In the genomic region with DNA sequence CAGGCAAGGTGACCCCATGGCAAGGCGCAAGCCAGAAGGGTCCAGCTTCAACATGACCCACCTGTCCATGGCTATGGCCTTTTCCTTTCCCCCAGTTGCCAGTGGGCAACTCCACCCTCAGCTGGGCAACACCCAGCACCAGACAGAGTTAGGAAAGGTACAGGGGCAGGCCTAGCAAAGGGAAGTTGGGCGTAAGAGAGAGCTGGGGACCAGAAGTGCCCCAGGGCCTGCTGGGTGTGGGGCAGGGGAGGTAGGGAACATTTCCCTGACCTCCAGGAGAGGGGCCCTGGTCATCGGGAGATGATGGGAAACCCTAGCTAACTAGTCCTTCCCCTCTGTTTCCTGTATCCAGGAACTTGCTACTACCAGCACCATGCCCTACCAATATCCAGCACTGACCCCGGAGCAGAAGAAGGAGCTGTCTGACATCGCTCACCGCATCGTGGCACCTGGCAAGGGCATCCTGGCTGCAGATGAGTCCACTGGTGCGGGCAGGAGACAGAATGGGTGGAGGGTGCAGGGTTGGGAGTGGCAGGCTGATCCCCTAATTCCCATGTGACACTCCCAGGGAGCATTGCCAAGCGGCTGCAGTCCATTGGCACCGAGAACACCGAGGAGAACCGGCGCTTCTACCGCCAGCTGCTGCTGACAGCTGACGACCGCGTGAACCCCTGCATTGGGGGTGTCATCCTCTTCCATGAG, we compare ENCODE assay signal across 6 cellular contexts. TPM values are rescaled to one million over a fixed set of nuclear protein-coding genes. Genes with fewer than 3 reads are reported as not detected.
A peak's percentile ranks its signal among the peaks of the same experiment; 100 is the strongest.
DNase-seq lines count a peak whose midpoint lies in the region; ATAC-seq and TF ChIP-seq lines count a peak whose summit lies in the region.

No MANE protein-coding gene starts in this region.

- no peak for DNase-seq in Jurkat, Clone E6-1 (ENCODE audit: low read depth, low spot score)
- DNase-seq in coronary artery (ENCODE audit: low spot score): no peak
- no peak for DNase-seq in G401 (ENCODE audit: low spot score)
- no peak for DNase-seq in retina

- H3K36me3 ChIP-seq in parathyroid adenoma (ENCODE audit: control insufficient read depth, insufficient read depth, low read length): peaks cover 5% of the 10 kb centered on the region

- peaks cover 37% of the 10 kb centered on the region for H3K79me2 ChIP-seq in parathyroid adenoma

- no peak for ATAC-seq in HG02938 (IDR thresholded peaks at IDR 0.05; ENCODE audit: unreplicated experiment)

- no peak overlapping the region for H2AFZ ChIP-seq in parathyroid adenoma

- peak overlapping the region; percentile 64 for H3K4me2 ChIP-seq in parathyroid adenoma (ENCODE audit: low read length)

- H3K9ac ChIP-seq in parathyroid adenoma: peak overlapping the region; percentile 98

- H3K27ac ChIP-seq in coronary artery (peak overlapping the region; percentile 99 to 100), parathyroid adenoma (peak overlapping the region; percentile 99)

- in situ Hi-C loops in G401 (cut with HindIII; ENCODE audit: low sequenced_read_pairs): no loop called here

- peak overlapping the region; percentile 92 for H3K4me3 ChIP-seq in Jurkat, Clone E6-1 (ENCODE audit: low read length)
- H3K4me3 ChIP-seq in coronary artery (peak overlapping the region; percentile 80), parathyroid adenoma (ENCODE audit: low read depth, low read length) (peak overlapping the region; percentile 100)

- H3K4me1 ChIP-seq in parathyroid adenoma: peaks cover 37% of the 10 kb centered on the region

- no peaks in the 10 kb centered on the region for H3K27me3 ChIP-seq in parathyroid adenoma (ENCODE audit: control insufficient read depth, insufficient read depth, low read length)

- no peak for TF ChIP-seq CTCF in coronary artery (IDR thresholded peaks at IDR 0.05)
- no peak for TF ChIP-seq CTCF in parathyroid adenoma (IDR thresholded peaks at IDR 0.05)

- H3K9me3 ChIP-seq in parathyroid adenoma (ENCODE audit: control insufficient read depth, low read length): no peaks in the 10 kb centered on the region

RNA-seq across cellular contexts. Expression of gene ALDOA, which starts 1.5 kb away (rescaled TPM):
- polyA plus RNA-seq in Jurkat, Clone E6-1 (2012; ENCODE audit: insufficient read depth, insufficient read length): 1,719 TPM
- total RNA-seq in G401 (2014; rRNA removed; shearing (Covaris generic)): 432 and 515 TPM in 2 replicates

RNA-seq across cellular contexts. Expression of gene PPP4C, which starts 8.8 kb away (rescaled TPM):
- 186 TPM for polyA plus RNA-seq in Jurkat, Clone E6-1 (2012; ENCODE audit: insufficient read depth, insufficient read length)
- total RNA-seq in G401 (2014; rRNA removed; shearing (Covaris generic)): 225 and 232 TPM in 2 replicates

RNA-seq across cellular contexts. Expression of gene TBX6, which starts 24.7 kb away (rescaled TPM):
- polyA plus RNA-seq in Jurkat, Clone E6-1 (2012; ENCODE audit: insufficient read depth, insufficient read length): 4.3 TPM
- total RNA-seq in G401 (2014; rRNA removed; shearing (Covaris generic)): not detected in 2 replicates

RNA-seq across cellular contexts. Expression of gene YPEL3, which starts 29.0 kb away (rescaled TPM):
- polyA plus RNA-seq in Jurkat, Clone E6-1 (2012; ENCODE audit: insufficient read depth, insufficient read length): 1.2 TPM
- total RNA-seq in G401 (2014; rRNA removed; shearing (Covaris generic)): not detected in 2 replicates

RNA-seq across cellular contexts. Expression of gene TLCD3B, which starts 36.0 kb away (rescaled TPM):
- 5.9 TPM for polyA plus RNA-seq in Jurkat, Clone E6-1 (2012; ENCODE audit: insufficient read depth, insufficient read length)
- 1.3 TPM in 1 of 2 replicates, not detected in the other for total RNA-seq in G401 (2014; rRNA removed; shearing (Covaris generic))
